Comparison of ENCODE assay signal across 18 cellular contexts in genomic region chr13:112714366-112714765, GRCh38. TPM values are rescaled to one million over a fixed set of nuclear protein-coding genes. Genes with fewer than 3 reads are reported as not detected.
A peak's percentile ranks its signal among the peaks of the same experiment; 100 is the strongest.
DNase-seq lines count a peak whose midpoint lies in the region; ATAC-seq and TF ChIP-seq lines count a peak whose summit lies in the region.
"Had no signal": no experiment of that assay in that cellular context is flagged by ENCODE, and none has a peak within 500 bp of the region (broad histone marks: within the 10 kb centered on the region; RNA-seq: fewer than 3 reads in every experiment).

No MANE protein-coding gene starts in this region.

- H3K36me3 Mint-ChIP-seq in Caco-2 (ENCODE audit: insufficient read depth, unreplicated experiment) = peaks cover 72% of the 10 kb centered on the region

- intact Hi-C loops in Caco-2 (cut with micrococcal nuclease; ENCODE audit: unreplicated experiment) (loop anchor here (10.0 kb wide), 1 partner anchor 160 kb away; no protein-coding TSS in a partner anchor), sciatic nerve (cut with DNase I) (no loop called here)

- no peaks in the 10 kb centered on the region for H3K9me3 Mint-ChIP-seq in Caco-2 (ENCODE audit: unreplicated experiment)

- H3K27ac ChIP-seq in HEK293 (ENCODE audit: extremely low read depth, low read depth, low read length) = no peak overlapping the region
- H3K27ac ChIP-seq: C4-2B had no signal

- TF ChIP-seq CTCF in Caco-2 (IDR thresholded peaks at IDR 0.05; ENCODE audit: insufficient read depth in 1 of 2, low read depth in 1 of 2, low read length in 1 of 2, severe bottlenecking in 1 of 2, unreplicated experiment in 1 of 2) (no peak), HEK293 (tag by site-specific recombination; IDR thresholded peaks at IDR 0.05) (no peak)

- H3K9me3 ChIP-seq in Caco-2 (no peaks in the 10 kb centered on the region), HEK293 (ENCODE audit: control insufficient read depth, insufficient read depth, low read depth, low read length) (no peaks in the 10 kb centered on the region)

- no TSS peak for BruUV-seq in Caco-2 (replicated peaks; lab: Mats Ljungman, UMichigan)

- H3K36me3 ChIP-seq in Caco-2 (ENCODE audit: control insufficient read depth, insufficient read depth, low read length) = no peaks in the 10 kb centered on the region; the same call in 1 of the 2 replicates
- H3K36me3 ChIP-seq in HEK293 (ENCODE audit: control insufficient read depth in 2 of 2, insufficient read depth in 1 of 2, low read length in 2 of 2) = no peaks in the 10 kb centered on the region

- H3K27me3 Mint-ChIP-seq in Caco-2 (ENCODE audit: insufficient read depth, unreplicated experiment) = no peaks in the 10 kb centered on the region
- H3K27me3 Mint-ChIP-seq: activated CD4-positive, alpha-beta T cell treated with anti-CD3 and anti-CD28 coated beads for 36 hours had no signal

- ATAC-seq in sciatic nerve (no peak), HG03432 (IDR thresholded peaks at IDR 0.05; ENCODE audit: unreplicated experiment) (no peak), esophagus mucosa (no peak), HG03342 (IDR thresholded peaks at IDR 0.05; ENCODE audit: unreplicated experiment) (no peak)
- ATAC-seq: activated CD4-positive, alpha-beta T cell treated with anti-CD3 and anti-CD28 coated beads for 36 hours; K562 had no signal

- CTCF ChIA-PET in Caco-2 (lab: Charles Lee) = no interaction called here
- CTCF ChIA-PET in HEK293 (lab: Yijun Ruan, JAX) = no interaction called here

- H3K4me3 Mint-ChIP-seq in Caco-2 (ENCODE audit: unreplicated experiment) = peak overlapping the region; percentile 9
- H3K4me3 Mint-ChIP-seq: activated CD4-positive, alpha-beta T cell treated with anti-CD3 and anti-CD28 coated beads for 36 hours had no signal

- H3K4me3 ChIP-seq in Caco-2 (ENCODE audit: low read depth, low read length) = no peak overlapping the region
- H3K4me3 ChIP-seq in HEK293 (ENCODE audit: low read depth, low read length) = no peak overlapping the region
- H3K4me3 ChIP-seq: K562 had no signal

- H3K4me1 ChIP-seq in Caco-2 = peaks cover 73% of the 10 kb centered on the region
- 0 out of 2 replicates have a peak, but pooled peaks cover 2% of the 10 kb centered on the region for H3K4me1 ChIP-seq in HEK293 (ENCODE audit: control insufficient read depth, insufficient read depth, low read length)

- POLR2A ChIA-PET in Caco-2 (lab: Charles Lee) (no interaction called here), HEK293 (lab: Yijun Ruan, JAX) (no interaction called here)

- peaks cover 62% of the 10 kb centered on the region for H3K4me1 Mint-ChIP-seq in Caco-2 (ENCODE audit: low read depth, unreplicated experiment)

- H3K27me3 ChIP-seq in Caco-2 (replicated peaks; ENCODE audit: control insufficient read depth, insufficient read depth, low read length) = no peaks in the 10 kb centered on the region

- H3K27ac Mint-ChIP-seq in Caco-2 (ENCODE audit: unreplicated experiment) = peak overlapping the region; percentile 72
- H3K27ac Mint-ChIP-seq: activated CD4-positive, alpha-beta T cell treated with anti-CD3 and anti-CD28 coated beads for 36 hours had no signal

- peak in 1 of 2 experiments; percentile 35 for DNase-seq in Caco-2
- peak; percentile 46 for DNase-seq in islet precursor cell
- peak; percentile 36 for DNase-seq in sciatic nerve (ENCODE audit: low spot score)
- no peak for DNase-seq in DMS153 (lab: John Stamatoyannopoulos, UW)
- DNase-seq: activated CD4-positive, alpha-beta T cell treated with anti-CD3 and anti-CD28 coated beads for 36 hours; dermis blood vessel endothelial cell; DMS53; hippocampal formation; NCI-H187 treated with DMSO at 0.1 percent for 48 hours; NCI-H774; Right ventricle myocardium superior; stimulated activated CD4-positive, alpha-beta T cell treated with anti-CD3 and anti-CD28 coated beads, Interleukin-12 subunit alpha, Interleukin-12 subunit beta, amount 100 ng/mL, for 4 hours had no signal

TF ChIP-seq in HEK293, 187 proteins besides CTCF, POLR2A, EP300 and RAD21:
- TF ChIP-seq BCL11A (tag by site-specific recombination; IDR thresholded peaks at IDR 0.05; ENCODE audit: low read depth) = no peak
- peak; percentile 60 for TF ChIP-seq ZNF600 (tag by site-specific recombination; IDR thresholded peaks at IDR 0.05)

RNA-seq across cellular contexts. Expression of gene ATP11A, which starts 24.5 kb away (rescaled TPM):
- total RNA-seq in Caco-2 (2022) (222 and 232 TPM in 2 replicates), sciatic nerve (75.6 TPM), esophagus mucosa (16.7 TPM)
